ENCODE assay signal across 8 cellular contexts in genomic region chr20:309306-309840, GRCh38. TPM values are rescaled to one million over a fixed set of nuclear protein-coding genes. Genes with fewer than 3 reads are reported as not detected.
DNase-seq lines count a peak whose midpoint lies in the region; ATAC-seq, FAIRE-seq and TF ChIP-seq lines count a peak whose summit lies in the region.

No MANE protein-coding gene starts in this region.

- no peaks in the 10 kb centered on the region for H3K27me3 ChIP-seq in psoas muscle (ENCODE audit: insufficient read depth in 3 of 3, low read length in 2 of 3)

- H3K4me3 ChIP-seq in fibroblast of mammary gland (ENCODE audit: control insufficient read depth, low read depth, low read length) (peak overlapping the region; percentile 55), psoas muscle (peak overlapping the region; percentile 60)

- 5 to 15% (median 12%) methylated on average over 6 of the region's 6 CpGs for WGBS in psoas muscle, 3 donors

- H3K4me1 ChIP-seq in ES-I3 (ENCODE audit: insufficient read depth, low read length) (peaks cover 9% of the 10 kb centered on the region), psoas muscle (no peaks in the 10 kb centered on the region)

- peak overlapping the region; percentile 34 for H3K27ac ChIP-seq in psoas muscle

- no peaks in the 10 kb centered on the region for H3K9me3 ChIP-seq in ES-I3 (ENCODE audit: control insufficient read depth, insufficient read depth, low read length)
- H3K9me3 ChIP-seq in psoas muscle: no peaks in the 10 kb centered on the region

- H3K36me3 ChIP-seq in ES-I3 (ENCODE audit: insufficient read depth, low read length) (no peaks in the 10 kb centered on the region), psoas muscle (ENCODE audit: insufficient read depth in 1 of 2, low read depth in 1 of 2) (no peaks in the 10 kb centered on the region)

- DNase-seq in OCI-M1 (lab: John Stamatoyannopoulos, UW): peak; percentile 79
- peak; percentile 50 for DNase-seq in fibroblast of mammary gland (ENCODE audit: low read depth)
- no peak for DNase-seq in psoas muscle
- no peak for DNase-seq in NCI-H82 (lab: John Stamatoyannopoulos, UW)
- no peak for DNase-seq in retina
- no peak for DNase-seq in RCC 7860 (ENCODE audit: low spot score)

- intact Hi-C loops in psoas muscle (cut with DNase I): no loop called here

- ATAC-seq in psoas muscle: peak in 1 of 4 donors; percentile 33
- no peak for ATAC-seq in GM21723 (IDR thresholded peaks at IDR 0.05; ENCODE audit: unreplicated experiment)

- FAIRE-seq in RCC 7860 (lab: Jason Lieb, UNC): no peak

- H3K9ac ChIP-seq in ES-I3 (ENCODE audit: low read depth, low read length): peak overlapping the region; percentile 81

- TF ChIP-seq CTCF in fibroblast of mammary gland (conservative IDR thresholded peaks at IDR 0.05; ENCODE audit: control insufficient read depth, insufficient read depth, low read depth, low read length) (no peak), psoas muscle (IDR thresholded peaks at IDR 0.05) (no peak)

RNA-seq across cellular contexts. Expression of gene ZCCHC3, which starts 12.0 kb away (rescaled TPM):
- 10 to 100 TPM in 1 of 4 donors, 1 to 10 TPM in 3; 9.3 to 10.2 (median 9.5) TPM for total RNA-seq in psoas muscle
- polyA plus RNA-seq in psoas muscle: 1 to 10 TPM; 6.8 to 8.4 (median 7.9) TPM

RNA-seq across cellular contexts. Expression of gene SOX12, which starts 16.0 kb away (rescaled TPM):
- 1 to 10 TPM; 1.2 to 5.7 (median 5.2) TPM for total RNA-seq in psoas muscle
- 1 to 10 TPM; 1.9 to 3.6 (median 2.3) TPM for polyA plus RNA-seq in psoas muscle

RNA-seq across cellular contexts. Expression of gene C20orf96, which starts 18.8 kb away (rescaled TPM):
- 1 to 10 TPM; 1.0 to 2.1 (median 1.5) TPM for total RNA-seq in psoas muscle
- 1 to 10 TPM; 1.3 to 2.1 (median 1.9) TPM for polyA plus RNA-seq in psoas muscle

RNA-seq across cellular contexts. Expression of gene NRSN2, which starts 37.5 kb away (rescaled TPM):
- total RNA-seq in psoas muscle: 1 to 10 TPM; 3.0 to 5.0 (median 3.9) TPM
- 1 to 10 TPM; 1.6 to 3.4 (median 3.1) TPM for polyA plus RNA-seq in psoas muscle

RNA-seq across cellular contexts. Expression of gene DEFB132, which starts 51.8 kb away (rescaled TPM):
- not detected for total RNA-seq in psoas muscle
- not detected for polyA plus RNA-seq in psoas muscle

Comparison
In these comparisons a context has a peak if more than half of its experiments do, and no peak if none do; other contexts are left out.
1. DNase-seq: peak in OCI-M1 (single experiment) and fibroblast of mammary gland (single experiment); none in psoas muscle (0 of 2), NCI-H82 (single experiment), retina (single experiment) and RCC 7860 (single experiment).